Comparison of ENCODE assay signal across 19 cellular contexts in genomic region chr15:39054128-39054732, GRCh38.
A peak's percentile ranks its signal among the peaks of the same experiment; 100 is the strongest.
DNase-seq lines count a peak whose midpoint lies in the region; ATAC-seq and TF ChIP-seq lines count a peak whose summit lies in the region.
"Had no signal": no experiment of that assay in that cellular context is flagged by ENCODE, and none has a peak within 500 bp of the region (broad histone marks: within the 10 kb centered on the region; RNA-seq: fewer than 3 reads in every experiment).

No MANE protein-coding gene starts in this region.

- POLR2A ChIA-PET in naive thymus-derived CD4-positive, alpha-beta T cell (lab: Charles Lee) = no interaction called here

- no peaks in the 10 kb centered on the region for H3K36me3 ChIP-seq in naive thymus-derived CD4-positive, alpha-beta T cell (ENCODE audit: control insufficient read depth in 2 of 3, insufficient read depth in 3 of 3, low read length in 3 of 3)
- H3K36me3 ChIP-seq: Peyer's patch had no signal

- no peak overlapping the region for H3K27ac ChIP-seq in naive thymus-derived CD4-positive, alpha-beta T cell (ENCODE audit: low read depth, low read length)
- H3K27ac ChIP-seq: Peyer's patch had no signal

- H3K4me1 ChIP-seq in naive thymus-derived CD4-positive, alpha-beta T cell (ENCODE audit: control insufficient read depth in 2 of 2, insufficient read depth in 2 of 2, low read length in 2 of 2) = no peaks in the 10 kb centered on the region
- H3K4me1 ChIP-seq: Peyer's patch had no signal

- intact Hi-C loops in sciatic nerve (cut with DNase I) = no loop called here
- intact Hi-C loops in naive thymus-derived CD4-positive, alpha-beta T cell (cut with micrococcal nuclease) = no loop called here

- no peak overlapping the region for H3K4me3 ChIP-seq in choroid plexus epithelial cell (ENCODE audit: low read depth, low read length)
- H3K4me3 ChIP-seq in naive thymus-derived CD4-positive, alpha-beta T cell (ENCODE audit: low read length) = no peak overlapping the region
- H3K4me3 ChIP-seq: GM23338, Peyer's patch had no signal

- H3K4me3 Mint-ChIP-seq in naive thymus-derived CD4-positive, alpha-beta T cell = no peak overlapping the region
- no peak overlapping the region for H3K4me3 Mint-ChIP-seq in immature natural killer cell
- H3K4me3 Mint-ChIP-seq: CD14-positive monocyte, GM23338 had no signal

- no peak overlapping the region for H3K27ac Mint-ChIP-seq in naive thymus-derived CD4-positive, alpha-beta T cell
- no peak overlapping the region for H3K27ac Mint-ChIP-seq in immature natural killer cell
- H3K27ac Mint-ChIP-seq: CD14-positive monocyte, GM23338 had no signal

- no peak for TF ChIP-seq CTCF in choroid plexus epithelial cell (conservative IDR thresholded peaks at IDR 0.05; ENCODE audit: low read depth, low read length)

- peaks cover 0 to 4% (median 0%) of the 10 kb centered on the region in 3 experiments for H3K9me3 ChIP-seq in naive thymus-derived CD4-positive, alpha-beta T cell (ENCODE audit: control insufficient read depth in 2 of 3, low read length in 3 of 3)

- H3K27me3 ChIP-seq in naive thymus-derived CD4-positive, alpha-beta T cell (ENCODE audit: control insufficient read depth in 2 of 2, insufficient read depth in 2 of 2, low read length in 2 of 2) = no peaks in the 10 kb centered on the region
- H3K27me3 ChIP-seq: Peyer's patch had no signal

- DNase-seq in NCI-H1105 treated with DMSO at 0.1 percent for 48 hours (lab: John Stamatoyannopoulos, UW) (peak; percentile 7), NCI-H1105 (lab: John Stamatoyannopoulos, UW) (no peak), NCI-H2171 treated with DMSO at 0.1 percent for 48 hours (lab: John Stamatoyannopoulos, UW) (peak; percentile 59), choroid plexus epithelial cell (ENCODE audit: low read depth) (peak; percentile 21), sciatic nerve (ENCODE audit: low spot score) (no peak), immature natural killer cell (no peak)
- DNase-seq in naive thymus-derived CD4-positive, alpha-beta T cell = no peak
- DNase-seq: 8988T, GF-D8, KBM-7, MV-4-11, NCI-H1436 treated with DMSO at 0.1 percent for 48 hours, NCI-H2029, NCI-H526 treated with DMSO at 0.1 percent for 48 hours, Peyer's patch had no signal

- H3K36me3 Mint-ChIP-seq in naive thymus-derived CD4-positive, alpha-beta T cell = peaks cover 0 to 3% (median 2%) of the 10 kb centered on the region in 5 donors
- peaks cover under 1 to 3% (median under 1%) of the 10 kb centered on the region in 3 donors for H3K36me3 Mint-ChIP-seq in immature natural killer cell
- H3K36me3 Mint-ChIP-seq: CD14-positive monocyte had no signal

- CTCF ChIA-PET in naive thymus-derived CD4-positive, alpha-beta T cell (lab: Charles Lee) = no interaction called here

- H3K9me3 Mint-ChIP-seq in naive thymus-derived CD4-positive, alpha-beta T cell = peaks cover 0 to 12% (median 7%) of the 10 kb centered on the region in 11 donors
- peaks cover 6 to 14% (median 11%) of the 10 kb centered on the region in 6 donors for H3K9me3 Mint-ChIP-seq in immature natural killer cell

- peaks cover 0 to 23% (median 0%) of the 10 kb centered on the region in 5 donors for H3K27me3 Mint-ChIP-seq in naive thymus-derived CD4-positive, alpha-beta T cell
- H3K27me3 Mint-ChIP-seq in immature natural killer cell (ENCODE audit: low read depth in 3 of 3) = peaks cover 1 to 9% (median 4%) of the 10 kb centered on the region in 3 donors

- ATAC-seq in sciatic nerve (peak; percentile 88), GM21367 (IDR thresholded peaks at IDR 0.05; ENCODE audit: unreplicated experiment) (no peak)
- no peak for ATAC-seq in naive thymus-derived CD4-positive, alpha-beta T cell
- ATAC-seq: GM23338, HCT116 had no signal

- H3K4me1 Mint-ChIP-seq in naive thymus-derived CD4-positive, alpha-beta T cell = no peaks in the 10 kb centered on the region
- no peaks in the 10 kb centered on the region for H3K4me1 Mint-ChIP-seq in immature natural killer cell
- H3K4me1 Mint-ChIP-seq: CD14-positive monocyte, GM23338 had no signal

Comparison
In these comparisons a context has a peak if more than half of its experiments do, and no peak if none do; other contexts are left out.
1. DNase-seq: peak in NCI-H1105 treated with DMSO at 0.1 percent for 48 hours (single experiment), NCI-H2171 treated with DMSO at 0.1 percent for 48 hours (single experiment) and choroid plexus epithelial cell (single experiment); none in NCI-H1105 (single experiment), sciatic nerve (single experiment), naive thymus-derived CD4-positive, alpha-beta T cell (0 of 9) and immature natural killer cell (0 of 3).